ENCODE assay signal across 8 cellular contexts in the genomic region with DNA sequence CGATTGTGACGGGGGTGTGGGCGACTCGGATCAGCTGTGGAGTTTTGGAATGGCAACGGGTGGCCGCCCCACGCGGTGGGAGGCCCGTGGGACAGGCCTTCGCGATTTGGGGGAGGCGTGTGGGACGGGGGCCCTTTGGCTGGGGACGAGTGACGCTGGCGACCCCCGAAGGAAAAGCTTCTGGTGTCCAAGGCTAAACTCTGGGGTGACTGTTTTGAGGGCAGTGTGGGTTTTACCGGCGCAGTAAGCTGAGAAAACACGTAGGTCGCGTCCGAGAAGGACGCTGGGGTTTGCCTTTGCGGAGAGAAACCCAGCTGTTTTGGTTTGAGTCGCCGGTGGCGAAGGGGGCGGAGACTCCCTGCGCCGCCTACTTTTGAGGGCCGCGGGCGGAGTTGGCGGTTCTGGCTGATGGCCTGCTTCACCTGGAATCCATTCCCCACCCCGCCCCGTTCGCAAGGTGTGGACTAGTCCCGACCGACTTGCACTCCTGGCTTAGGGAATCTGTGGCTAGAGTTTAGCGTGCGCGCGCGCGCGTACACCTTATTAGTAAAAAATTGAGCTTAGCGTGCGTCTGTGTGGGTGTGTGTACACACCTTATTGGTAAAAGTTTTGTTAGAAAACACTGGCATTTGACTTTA. TPM values are rescaled to one million over a fixed set of nuclear protein-coding genes. Genes with fewer than 3 reads are reported as not detected.
DNase-seq lines count a peak whose midpoint lies in the region; ATAC-seq and TF ChIP-seq lines count a peak whose summit lies in the region.

No MANE protein-coding gene starts in this region.

- peaks cover 11 to 20% of the 10 kb centered on the region in 2 donors for H3K36me3 Mint-ChIP-seq in activated naive CD4-positive, alpha-beta T cell treated with anti-CD3 and anti-CD28 coated beads, Interleukin-2, amount 50 U/mL, for 72 hours

- H3K4me1 ChIP-seq in osteoblast (ENCODE audit: insufficient read depth, low read length) = peaks cover 23% of the 10 kb centered on the region
- H3K4me1 ChIP-seq in thymus (ENCODE audit: control insufficient read depth, insufficient read depth, low read length) = peaks cover 9% of the 10 kb centered on the region

- under 1% methylated on average over 49 of the region's 49 CpGs for WGBS in thymus

- H3K27me3 ChIP-seq in osteoblast (ENCODE audit: insufficient read depth, low read length) (no peaks in the 10 kb centered on the region), thymus (ENCODE audit: control insufficient read depth, insufficient read depth) (no peaks in the 10 kb centered on the region)

- H3K4me3 ChIP-seq in osteoblast (ENCODE audit: insufficient read depth, low read length) = peak overlapping the region; percentile 100
- peak overlapping the region; percentile 64 for H3K4me3 ChIP-seq in thymus (ENCODE audit: low read length)

- H2AFZ ChIP-seq in osteoblast (ENCODE audit: low read length) = peak overlapping the region; percentile 94

- no peaks in the 10 kb centered on the region for H3K9me3 ChIP-seq in osteoblast (ENCODE audit: low read depth, low read length)
- H3K9me3 ChIP-seq in thymus (ENCODE audit: control insufficient read depth) = no peaks in the 10 kb centered on the region

- intact Hi-C loops in head of caudate nucleus (cut with DNase I) = loop anchor here (5.0 kb wide), 1 partner anchor 78 kb away; a partner anchor contains a TSS

- peak overlapping the region; percentile 99 to 100 for H3K27ac Mint-ChIP-seq in activated naive CD4-positive, alpha-beta T cell treated with anti-CD3 and anti-CD28 coated beads, Interleukin-2, amount 50 U/mL, for 72 hours

- H3K27ac ChIP-seq in osteoblast (ENCODE audit: low read depth, low read length) = peak overlapping the region; percentile 99
- H3K27ac ChIP-seq in thymus (ENCODE audit: low read depth) = peak overlapping the region; percentile 98

- H3K36me3 ChIP-seq in osteoblast (ENCODE audit: insufficient read depth, low read length) = no peaks in the 10 kb centered on the region
- H3K36me3 ChIP-seq in thymus (ENCODE audit: control insufficient read depth, insufficient read depth) = no peaks in the 10 kb centered on the region

- TF ChIP-seq CTCF in GM10248 (IDR thresholded peaks at IDR 0.05; ENCODE audit: control extremely low read depth, extremely low read depth, low read depth, missing control alignments) = no peak
- TF ChIP-seq CTCF in osteoblast (IDR thresholded peaks at IDR 0.05; ENCODE audit: extremely low read depth, low read depth, low read length) = no peak

- H3K9me3 Mint-ChIP-seq in activated naive CD4-positive, alpha-beta T cell treated with anti-CD3 and anti-CD28 coated beads, Interleukin-2, amount 50 U/mL, for 72 hours = no peaks in the 10 kb centered on the region

- H4K20me1 ChIP-seq in osteoblast (ENCODE audit: insufficient read depth, low read length) = peaks cover 13% of the 10 kb centered on the region

- CTCF ChIA-PET in GM10248 (lab: Yijun Ruan, JAX) = interaction anchor here (0.9 to 1.1 kb wide), 4 partner anchors 12 to 78 kb away, joined by 3 read pairs; no protein-coding TSS in a partner anchor

- peak overlapping the region; percentile 98 for H3K4me2 ChIP-seq in osteoblast (ENCODE audit: insufficient read depth, low read length)

- POLR2A ChIA-PET in GM10248 (lab: Yijun Ruan, JAX) = interaction anchor here (1.3 kb wide), 1 partner anchor 78 kb away, joined by 3 read pairs; a partner anchor contains a TSS

- ATAC-seq in HG02571 (IDR thresholded peaks at IDR 0.05; ENCODE audit: unreplicated experiment) (peak; percentile 62), SK-N-SH treated with all-trans-retinoic acid at 6 μM for 48 hours (peak; percentile 81)
- ATAC-seq in activated naive CD4-positive, alpha-beta T cell treated with anti-CD3 and anti-CD28 coated beads, Interleukin-2, amount 50 U/mL, for 72 hours = peak; percentile 78 to 80

- peaks cover 47% of the 10 kb centered on the region for H3K79me2 ChIP-seq in osteoblast (ENCODE audit: insufficient read depth, low read length)

- DNase-seq in GM10248 (ENCODE audit: extremely low spot score) = peak; percentile 87
- peak; percentile 94 for DNase-seq in NAMALWA (ENCODE audit: low spot score)
- peak; percentile 87 to 90 for DNase-seq in activated naive CD4-positive, alpha-beta T cell treated with anti-CD3 and anti-CD28 coated beads, Interleukin-2, amount 50 U/mL, for 72 hours (ENCODE audit: low spot score in 2 of 2)
- peak; percentile 35 to 88 (median 73) for DNase-seq in head of caudate nucleus
- DNase-seq in osteoblast (ENCODE audit: insufficient read length, low spot score, missing footprints) = peak; percentile 86

TF ChIP-seq in SK-N-SH treated with all-trans-retinoic acid at 6 μM for 48 hours, 23 proteins besides CTCF, POLR2A, EP300 and RAD21 (continues in another document):
- TF ChIP-seq, protein P1, sequence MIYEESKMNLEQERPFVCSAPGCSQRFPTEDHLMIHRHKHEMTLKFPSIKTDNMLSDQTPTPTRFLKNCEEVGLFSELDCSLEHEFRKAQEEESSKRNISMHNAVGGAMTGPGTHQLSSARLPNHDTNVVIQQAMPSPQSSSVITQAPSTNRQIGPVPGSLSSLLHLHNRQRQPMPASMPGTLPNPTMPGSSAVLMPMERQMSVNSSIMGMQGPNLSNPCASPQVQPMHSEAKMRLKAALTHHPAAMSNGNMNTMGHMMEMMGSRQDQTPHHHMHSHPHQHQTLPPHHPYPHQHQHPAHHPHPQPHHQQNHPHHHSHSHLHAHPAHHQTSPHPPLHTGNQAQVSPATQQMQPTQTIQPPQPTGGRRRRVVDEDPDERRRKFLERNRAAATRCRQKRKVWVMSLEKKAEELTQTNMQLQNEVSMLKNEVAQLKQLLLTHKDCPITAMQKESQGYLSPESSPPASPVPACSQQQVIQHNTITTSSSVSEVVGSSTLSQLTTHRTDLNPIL (CRISPR knock-in tag; IDR thresholded peaks at IDR 0.05; ENCODE audit: low read depth) = no peak; the same call in 1 of the 2 replicates
- TF ChIP-seq, protein P2, sequence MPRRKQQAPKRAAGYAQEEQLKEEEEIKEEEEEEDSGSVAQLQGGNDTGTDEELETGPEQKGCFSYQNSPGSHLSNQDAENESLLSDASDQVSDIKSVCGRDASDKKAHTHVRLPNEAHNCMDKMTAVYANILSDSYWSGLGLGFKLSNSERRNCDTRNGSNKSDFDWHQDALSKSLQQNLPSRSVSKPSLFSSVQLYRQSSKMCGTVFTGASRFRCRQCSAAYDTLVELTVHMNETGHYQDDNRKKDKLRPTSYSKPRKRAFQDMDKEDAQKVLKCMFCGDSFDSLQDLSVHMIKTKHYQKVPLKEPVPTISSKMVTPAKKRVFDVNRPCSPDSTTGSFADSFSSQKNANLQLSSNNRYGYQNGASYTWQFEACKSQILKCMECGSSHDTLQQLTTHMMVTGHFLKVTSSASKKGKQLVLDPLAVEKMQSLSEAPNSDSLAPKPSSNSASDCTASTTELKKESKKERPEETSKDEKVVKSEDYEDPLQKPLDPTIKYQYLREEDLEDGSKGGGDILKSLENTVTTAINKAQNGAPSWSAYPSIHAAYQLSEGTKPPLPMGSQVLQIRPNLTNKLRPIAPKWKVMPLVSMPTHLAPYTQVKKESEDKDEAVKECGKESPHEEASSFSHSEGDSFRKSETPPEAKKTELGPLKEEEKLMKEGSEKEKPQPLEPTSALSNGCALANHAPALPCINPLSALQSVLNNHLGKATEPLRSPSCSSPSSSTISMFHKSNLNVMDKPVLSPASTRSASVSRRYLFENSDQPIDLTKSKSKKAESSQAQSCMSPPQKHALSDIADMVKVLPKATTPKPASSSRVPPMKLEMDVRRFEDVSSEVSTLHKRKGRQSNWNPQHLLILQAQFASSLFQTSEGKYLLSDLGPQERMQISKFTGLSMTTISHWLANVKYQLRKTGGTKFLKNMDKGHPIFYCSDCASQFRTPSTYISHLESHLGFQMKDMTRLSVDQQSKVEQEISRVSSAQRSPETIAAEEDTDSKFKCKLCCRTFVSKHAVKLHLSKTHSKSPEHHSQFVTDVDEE (CRISPR knock-in tag; IDR thresholded peaks at IDR 0.05) = 0 out of 2 replicates have a peak, but pooled peaks have one; percentile 32
- TF ChIP-seq PPARA (CRISPR knock-in tag; IDR thresholded peaks at IDR 0.05; ENCODE audit: borderline replicate concordance) (0 out of 2 replicates have a peak, but pooled peaks have one; percentile 21), SNAI2 (CRISPR knock-in tag; IDR thresholded peaks at IDR 0.05) (no peak), TOX (CRISPR knock-in tag; IDR thresholded peaks at IDR 0.05; ENCODE audit: borderline replicate concordance) (no peak), ZNF565 (CRISPR knock-in tag; conservative IDR thresholded peaks at IDR 0.05; ENCODE audit: low read depth) (0 out of 2 replicates have a peak, but pooled peaks have one; percentile 11), TCF4 (CRISPR knock-in tag; IDR thresholded peaks at IDR 0.05; ENCODE audit: borderline replicate concordance) (no peak), ZFP30 (CRISPR knock-in tag; IDR thresholded peaks at IDR 0.05) (no peak), ZFP3 (CRISPR knock-in tag; IDR thresholded peaks at IDR 0.05) (no peak), OSR1 (CRISPR knock-in tag; IDR thresholded peaks at IDR 0.05) (no peak), ZC3H10 (CRISPR knock-in tag; IDR thresholded peaks at IDR 0.05) (no peak), BACH2 (CRISPR knock-in tag; IDR thresholded peaks at IDR 0.05; ENCODE audit: borderline replicate concordance) (no peak), CSDC2 (CRISPR knock-in tag; IDR thresholded peaks at IDR 0.05) (no peak)
- TF ChIP-seq, protein P3, sequence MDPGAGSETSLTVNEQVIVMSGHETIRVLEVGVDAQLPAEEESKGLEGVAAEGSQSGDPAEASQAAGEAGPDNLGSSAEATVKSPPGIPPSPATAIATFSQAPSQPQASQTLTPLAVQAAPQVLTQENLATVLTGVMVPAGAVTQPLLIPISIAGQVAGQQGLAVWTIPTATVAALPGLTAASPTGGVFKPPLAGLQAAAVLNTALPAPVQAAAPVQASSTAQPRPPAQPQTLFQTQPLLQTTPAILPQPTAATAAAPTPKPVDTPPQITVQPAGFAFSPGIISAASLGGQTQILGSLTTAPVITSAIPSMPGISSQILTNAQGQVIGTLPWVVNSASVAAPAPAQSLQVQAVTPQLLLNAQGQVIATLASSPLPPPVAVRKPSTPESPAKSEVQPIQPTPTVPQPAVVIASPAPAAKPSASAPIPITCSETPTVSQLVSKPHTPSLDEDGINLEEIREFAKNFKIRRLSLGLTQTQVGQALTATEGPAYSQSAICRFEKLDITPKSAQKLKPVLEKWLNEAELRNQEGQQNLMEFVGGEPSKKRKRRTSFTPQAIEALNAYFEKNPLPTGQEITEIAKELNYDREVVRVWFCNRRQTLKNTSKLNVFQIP (CRISPR knock-in tag; IDR thresholded peaks at IDR 0.05; ENCODE audit: borderline replicate concordance, low read depth) = no peak

RNA-seq across cellular contexts. Expression of a gene that starts 0.6 kb away (rescaled TPM):
- 100 to 1,000 TPM; 110 to 122 TPM for total RNA-seq in activated naive CD4-positive, alpha-beta T cell treated with anti-CD3 and anti-CD28 coated beads, Interleukin-2, amount 50 U/mL, for 72 hours
- 107 and 112 TPM in 2 replicates for total RNA-seq in osteoblast
- 95.1 TPM for polyA plus RNA-seq in thymus

Comparison
In these comparisons a context has a peak if more than half of its experiments do, and no peak if none do; other contexts are left out.
1. Peak in every context shown above with its lines: DNase-seq, ATAC-seq, H3K4me3 ChIP-seq and H3K27ac ChIP-seq.